Comparison of ENCODE assay signal across 8 cellular contexts in genomic region chr11:76918941-76919386, GRCh38. TPM values are rescaled to one million over a fixed set of nuclear protein-coding genes. Genes with fewer than 3 reads are reported as not detected.
DNase-seq lines count a peak whose midpoint lies in the region; ATAC-seq and TF ChIP-seq lines count a peak whose summit lies in the region.

No MANE protein-coding gene starts in this region.

- H3K9me3 ChIP-seq in OCI-LY3 (ENCODE audit: insufficient read depth, low read length) (no peaks in the 10 kb centered on the region), right lobe of liver (no peaks in the 10 kb centered on the region)

- no peaks in the 10 kb centered on the region for H3K9me3 Mint-ChIP-seq in type B pancreatic cell
- H3K9me3 Mint-ChIP-seq in activated T-helper 2 cell treated with anti-CD3 and anti-CD28 coated beads, Interferon-gamma antibody, Interleukin-2, Interleukin-4, amounts not matched to agents 10 μg/mL and 5 μg/mL and 100 μg/mL, durations not matched to agents 14 hours and 24 hours and 36 hours: no peaks in the 10 kb centered on the region
- H3K9me3 Mint-ChIP-seq in activated CD4-positive, alpha-beta T cell treated with anti-CD3 and anti-CD28 coated beads, Interleukin-2, amount 10 ng/mL, durations not matched to agents 7 days and 5 days: no peaks in the 10 kb centered on the region

- POLR2A ChIA-PET in activated CD4-positive, alpha-beta T cell treated with anti-CD3 and anti-CD28 coated beads, Interleukin-2, amount 10 ng/mL, durations not matched to agents 7 days and 5 days (lab: Charles Lee): no interaction called here

- no peak overlapping the region for H3K27ac Mint-ChIP-seq in type B pancreatic cell
- H3K27ac Mint-ChIP-seq in activated T-helper 2 cell treated with anti-CD3 and anti-CD28 coated beads, Interferon-gamma antibody, Interleukin-2, Interleukin-4, amounts not matched to agents 10 μg/mL and 5 μg/mL and 100 μg/mL, durations not matched to agents 14 hours and 24 hours and 36 hours: no peak overlapping the region
- no peak overlapping the region for H3K27ac Mint-ChIP-seq in activated CD4-positive, alpha-beta T cell treated with anti-CD3 and anti-CD28 coated beads, Interleukin-2, amount 10 ng/mL, durations not matched to agents 7 days and 5 days

- H3K36me3 ChIP-seq in OCI-LY3 (replicated peaks; ENCODE audit: low read depth, low read length) (no peaks in the 10 kb centered on the region), right lobe of liver (no peaks in the 10 kb centered on the region)

- DNase-seq in DMS79 (lab: John Stamatoyannopoulos, UW): peak; percentile 54
- DNase-seq in Kasumi-1 (lab: John Stamatoyannopoulos, UW): peak; percentile 77 to 83
- DNase-seq in choroid plexus epithelial cell (ENCODE audit: low read depth): peak; percentile 80
- no peak for DNase-seq in right lobe of liver
- no peak for DNase-seq in type B pancreatic cell (ENCODE audit: extremely low spot score, unreplicated experiment)
- no peak for DNase-seq in activated T-helper 2 cell treated with anti-CD3 and anti-CD28 coated beads, Interferon-gamma antibody, Interleukin-2, Interleukin-4, amounts not matched to agents 10 μg/mL and 5 μg/mL and 100 μg/mL, durations not matched to agents 14 hours and 24 hours and 36 hours (ENCODE audit: low spot score)
- no peak for DNase-seq in activated CD4-positive, alpha-beta T cell treated with anti-CD3 and anti-CD28 coated beads, Interleukin-2, amount 10 ng/mL, durations not matched to agents 7 days and 5 days

- no peak overlapping the region for H3K4me3 Mint-ChIP-seq in type B pancreatic cell
- H3K4me3 Mint-ChIP-seq in activated T-helper 2 cell treated with anti-CD3 and anti-CD28 coated beads, Interferon-gamma antibody, Interleukin-2, Interleukin-4, amounts not matched to agents 10 μg/mL and 5 μg/mL and 100 μg/mL, durations not matched to agents 14 hours and 24 hours and 36 hours (ENCODE audit: low read depth): no peak overlapping the region
- H3K4me3 Mint-ChIP-seq in activated CD4-positive, alpha-beta T cell treated with anti-CD3 and anti-CD28 coated beads, Interleukin-2, amount 10 ng/mL, durations not matched to agents 7 days and 5 days: no peak overlapping the region

- peaks cover 28% of the 10 kb centered on the region for H3K4me1 ChIP-seq in OCI-LY3 (ENCODE audit: low read length)
- H3K4me1 ChIP-seq in right lobe of liver: peaks cover 0 to 21% (median 2%) of the 10 kb centered on the region in 4 donors

- H3K36me3 Mint-ChIP-seq in type B pancreatic cell: peaks cover 4% of the 10 kb centered on the region
- no peaks in the 10 kb centered on the region for H3K36me3 Mint-ChIP-seq in activated T-helper 2 cell treated with anti-CD3 and anti-CD28 coated beads, Interferon-gamma antibody, Interleukin-2, Interleukin-4, amounts not matched to agents 10 μg/mL and 5 μg/mL and 100 μg/mL, durations not matched to agents 14 hours and 24 hours and 36 hours (ENCODE audit: low read depth)
- no peaks in the 10 kb centered on the region for H3K36me3 Mint-ChIP-seq in activated CD4-positive, alpha-beta T cell treated with anti-CD3 and anti-CD28 coated beads, Interleukin-2, amount 10 ng/mL, durations not matched to agents 7 days and 5 days (ENCODE audit: low read depth)

- intact Hi-C loops in right lobe of liver (cut with DNase I): loop anchor here (5.0 to 10.0 kb wide), 4 partner anchors 54 to 184 kb away; partner anchors contain the start of gene ACER3 (in 1 of the 2)
- intact Hi-C loops in activated T-helper 2 cell treated with anti-CD3 and anti-CD28 coated beads, Interferon-gamma antibody, Interleukin-2, Interleukin-4, amounts not matched to agents 10 μg/mL and 5 μg/mL and 100 μg/mL, durations not matched to agents 14 hours and 24 hours and 36 hours (cut with micrococcal nuclease): loop anchor here (1.0 kb wide), 1 partner anchor 112 kb away; no protein-coding TSS in a partner anchor

- no peaks in the 10 kb centered on the region for H3K27me3 ChIP-seq in OCI-LY3 (ENCODE audit: low read depth, low read length)
- H3K27me3 ChIP-seq in right lobe of liver: no peaks in the 10 kb centered on the region

- no peak for TF ChIP-seq POLR2A in right lobe of liver (IDR thresholded peaks at IDR 0.05)

- ATAC-seq in right lobe of liver: peak; percentile 82 to 84 (median 84)

- peak; percentile 96 for TF ChIP-seq CTCF in OCI-LY3 (IDR thresholded peaks at IDR 0.05; ENCODE audit: low read depth, low read length)
- peak; percentile 76 for TF ChIP-seq CTCF in choroid plexus epithelial cell (conservative IDR thresholded peaks at IDR 0.05; ENCODE audit: low read depth, low read length)
- peak; percentile 69 to 78 (median 75) for TF ChIP-seq CTCF in right lobe of liver (IDR thresholded peaks at IDR 0.05)
- TF ChIP-seq CTCF in type B pancreatic cell (conservative IDR thresholded peaks at IDR 0.05): peak; percentile 79

- no peaks in the 10 kb centered on the region for H3K27me3 Mint-ChIP-seq in type B pancreatic cell
- H3K27me3 Mint-ChIP-seq in activated T-helper 2 cell treated with anti-CD3 and anti-CD28 coated beads, Interferon-gamma antibody, Interleukin-2, Interleukin-4, amounts not matched to agents 10 μg/mL and 5 μg/mL and 100 μg/mL, durations not matched to agents 14 hours and 24 hours and 36 hours (ENCODE audit: low read depth): peaks cover 3% of the 10 kb centered on the region
- no peaks in the 10 kb centered on the region for H3K27me3 Mint-ChIP-seq in activated CD4-positive, alpha-beta T cell treated with anti-CD3 and anti-CD28 coated beads, Interleukin-2, amount 10 ng/mL, durations not matched to agents 7 days and 5 days

- peaks cover 14% of the 10 kb centered on the region for H3K4me1 Mint-ChIP-seq in type B pancreatic cell (ENCODE audit: unreplicated experiment)
- peaks cover 14% of the 10 kb centered on the region for H3K4me1 Mint-ChIP-seq in activated T-helper 2 cell treated with anti-CD3 and anti-CD28 coated beads, Interferon-gamma antibody, Interleukin-2, Interleukin-4, amounts not matched to agents 10 μg/mL and 5 μg/mL and 100 μg/mL, durations not matched to agents 14 hours and 24 hours and 36 hours (ENCODE audit: low read depth)
- peaks cover 9% of the 10 kb centered on the region for H3K4me1 Mint-ChIP-seq in activated CD4-positive, alpha-beta T cell treated with anti-CD3 and anti-CD28 coated beads, Interleukin-2, amount 10 ng/mL, durations not matched to agents 7 days and 5 days

- 0% methylated on average over 3 of the region's 3 CpGs for WGBS in right lobe of liver (ENCODE audit: insufficient coverage, low coverage, low lambda C conversion rate, missing lambda C conversion rate)

- no peaks in the 10 kb centered on the region for H4K20me1 ChIP-seq in OCI-LY3 (ENCODE audit: insufficient read depth, low read length)

- CTCF ChIA-PET in activated CD4-positive, alpha-beta T cell treated with anti-CD3 and anti-CD28 coated beads, Interleukin-2, amount 10 ng/mL, durations not matched to agents 7 days and 5 days (lab: Charles Lee): interaction anchor here (0.6 to 2.3 kb wide), 14 partner anchors 11 to 981 kb away, joined by 3 to 8 read pairs (median 3); no protein-coding TSS in a partner anchor

- H3K4me3 ChIP-seq in OCI-LY3 (ENCODE audit: low read length): peak overlapping the region; percentile 49
- peak overlapping the region; percentile 18 for H3K4me3 ChIP-seq in choroid plexus epithelial cell (ENCODE audit: low read depth, low read length)
- H3K4me3 ChIP-seq in right lobe of liver: peak overlapping the region in 1 of 3 donors; percentile 6

- H3K9ac ChIP-seq in OCI-LY3 (ENCODE audit: low read length): peak overlapping the region; percentile 18; the same call in 1 of the 2 replicates

- H3K27ac ChIP-seq in OCI-LY3 (ENCODE audit: low read length): no peak overlapping the region
- H3K27ac ChIP-seq in right lobe of liver: no peak overlapping the region

- peak overlapping the region; percentile 19 for H2AFZ ChIP-seq in OCI-LY3 (ENCODE audit: low read depth, low read length)

- no peaks in the 10 kb centered on the region for H3K79me2 ChIP-seq in OCI-LY3 (ENCODE audit: low read length)

- H3K4me2 ChIP-seq in OCI-LY3 (ENCODE audit: low read length): peak overlapping the region; percentile 57

RNA-seq across cellular contexts. Expression of gene ACER3, which starts 58.2 kb away (rescaled TPM):
- total RNA-seq in right lobe of liver (10 to 100 TPM in 2 of 6 experiments, 1 to 10 TPM in 4; 5.1 to 11.6 (median 7.3) TPM), type B pancreatic cell (ENCODE audit: low replicate concordance) (25.7 and 39.3 TPM in 2 replicates)
- total RNA-seq in activated T-helper 2 cell treated with anti-CD3 and anti-CD28 coated beads, Interferon-gamma antibody, Interleukin-2, Interleukin-4, amounts not matched to agents 10 μg/mL and 5 μg/mL and 100 μg/mL, durations not matched to agents 14 hours and 24 hours and 36 hours: 15.4 and 15.6 TPM in 2 replicates
- 10 to 100 TPM; 10.7 to 12.5 TPM for total RNA-seq in activated CD4-positive, alpha-beta T cell treated with anti-CD3 and anti-CD28 coated beads, Interleukin-2, amount 10 ng/mL, durations not matched to agents 7 days and 5 days

Comparison
In these comparisons a context has a peak if more than half of its experiments do, and no peak if none do; other contexts are left out.
1. DNase-seq: peak in DMS79 (single experiment), Kasumi-1 (2 of 2) and choroid plexus epithelial cell (single experiment); none in right lobe of liver (0 of 3), type B pancreatic cell (single experiment), activated T-helper 2 cell treated with anti-CD3 and anti-CD28 coated beads, Interferon-gamma antibody, Interleukin-2, Interleukin-4, amounts not matched to agents 10 μg/mL and 5 μg/mL and 100 μg/mL, durations not matched to agents 14 hours and 24 hours and 36 hours (single experiment) and activated CD4-positive, alpha-beta T cell treated with anti-CD3 and anti-CD28 coated beads, Interleukin-2, amount 10 ng/mL, durations not matched to agents 7 days and 5 days (single experiment).
2. Peak in every context shown above with its lines, with median percentiles within 50 percentile points of each other: CTCF ChIP-seq.